Comparison of ENCODE assay signal across 19 cellular contexts in the genomic region with DNA sequence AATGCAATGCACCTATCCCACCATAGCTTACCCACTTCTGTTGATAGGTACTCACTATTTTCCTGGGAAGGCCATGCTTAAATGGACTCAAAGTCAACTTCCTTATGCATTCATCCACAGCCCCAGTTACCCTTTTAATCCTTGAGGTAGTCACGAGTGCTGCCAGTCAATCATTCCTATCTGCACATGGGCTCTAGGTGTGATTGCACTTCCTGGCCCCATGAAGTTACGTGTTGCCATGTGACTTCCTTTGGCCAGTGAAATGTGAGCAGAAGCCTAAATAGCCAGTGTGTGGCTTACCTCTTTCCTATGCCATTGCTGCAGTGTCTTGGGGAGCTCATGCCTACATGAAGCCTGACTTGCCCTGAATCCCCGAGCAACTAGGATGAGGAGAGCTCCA. TPM values are rescaled to one million over a fixed set of nuclear protein-coding genes. Genes with fewer than 3 reads are reported as not detected.
A peak's percentile ranks its signal among the peaks of the same experiment; 100 is the strongest.
DNase-seq lines count a peak whose midpoint lies in the region; ATAC-seq and TF ChIP-seq lines count a peak whose summit lies in the region.
"Had no signal": no experiment of that assay in that cellular context is flagged by ENCODE, and none has a peak within 500 bp of the region (broad histone marks: within the 10 kb centered on the region; RNA-seq: fewer than 3 reads in every experiment).

No MANE protein-coding gene starts in this region.

- H3K4me3 Mint-ChIP-seq in nephron = peak overlapping the region in 1 of 3 experiments; percentile 25
- H3K4me3 Mint-ChIP-seq: activated naive CD8-positive, alpha-beta T cell treated with anti-CD3 and anti-CD28 coated beads for 36 hours; activated T-cell treated with anti-CD3 and anti-CD28 coated beads, Interleukin-2, amount 50 U/mL, for 4 hours; T-helper 17 cell had no signal

- no peak overlapping the region for H3K27ac ChIP-seq in mammary epithelial cell (ENCODE audit: insufficient read depth, low read depth, low read length)
- H3K27ac ChIP-seq: foreskin keratinocyte, parathyroid adenoma had no signal

- ATAC-seq in HG03097 (IDR thresholded peaks at IDR 0.05; ENCODE audit: low FRiP score, unreplicated experiment) (no peak), HG03342 (IDR thresholded peaks at IDR 0.05; ENCODE audit: unreplicated experiment) (no peak), HG03378 (IDR thresholded peaks at IDR 0.05; ENCODE audit: unreplicated experiment) (no peak)
- ATAC-seq: activated T-cell treated with anti-CD3 and anti-CD28 coated beads, Interleukin-2, amount 50 U/mL, for 4 hours; T-helper 17 cell had no signal

- in situ Hi-C loops in mammary epithelial cell (cut with MboI; ENCODE audit: low sequenced_read_pairs in 2 of 2) = no loop called here

- H3K27me3 ChIP-seq in mammary epithelial cell (ENCODE audit: insufficient read depth, low read length) = no peaks in the 10 kb centered on the region
- H3K27me3 ChIP-seq: cardiac muscle cell had no signal

- CTCF ChIA-PET in mammary epithelial cell (lab: Charles Lee; ENCODE audit: low non-redundant PET) = no interaction called here

- no peaks in the 10 kb centered on the region for H3K9me3 ChIP-seq in mammary epithelial cell (replicated peaks; ENCODE audit: insufficient read depth, low read length)
- H3K9me3 ChIP-seq: thoracic aorta had no signal

- no peak overlapping the region for H3K4me2 ChIP-seq in mammary epithelial cell (ENCODE audit: insufficient read depth, low read depth, low read length)

- H2AFZ ChIP-seq in mammary epithelial cell (ENCODE audit: low read depth, low read length) = peak overlapping the region; percentile 76
- H2AFZ ChIP-seq: parathyroid adenoma had no signal

- peaks cover 6% of the 10 kb centered on the region for H3K27me3 Mint-ChIP-seq in nephron (ENCODE audit: low read depth)
- H3K27me3 Mint-ChIP-seq: activated naive CD8-positive, alpha-beta T cell treated with anti-CD3 and anti-CD28 coated beads for 36 hours had no signal

- DNase-seq in A172 (ENCODE audit: low spot score) = peak; percentile 13
- peak; percentile 38 for DNase-seq in HK-2 (ENCODE audit: unreplicated experiment)
- DNase-seq in mammary epithelial cell = no peak
- no peak for DNase-seq in activated CD4-positive, alpha-beta T cell treated with anti-CD3 and anti-CD28 coated beads, Interleukin-2, amount 50 U/mL, for 4 hours
- DNase-seq: activated CD4-positive, alpha-beta T cell treated with anti-CD3 and anti-CD28 coated beads for 1 hour; activated naive CD8-positive, alpha-beta T cell treated with anti-CD3 and anti-CD28 coated beads for 36 hours; activated T-cell treated with anti-CD3 and anti-CD28 coated beads, Interleukin-2, amount 50 U/mL, for 4 hours; COR-L47; effector CD8-positive, alpha-beta T cell; NCI-H774; T-helper 17 cell had no signal

- no peak overlapping the region for H3K9ac ChIP-seq in mammary epithelial cell (ENCODE audit: insufficient read depth, low read length)
- H3K9ac ChIP-seq: parathyroid adenoma had no signal

- no peak overlapping the region for H3K4me3 ChIP-seq in mammary epithelial cell (replicated peaks in 1 of 3; ENCODE audit: insufficient read depth in 1 of 3, low read depth in 2 of 3, low read length in 3 of 3)
- H3K4me3 ChIP-seq: cardiac muscle cell, thoracic aorta had no signal

- H4K20me1 ChIP-seq in mammary epithelial cell (ENCODE audit: insufficient read depth, low read length) = no peaks in the 10 kb centered on the region

- 75% methylated on average over 3 of the region's 3 CpGs for WGBS in mammary epithelial cell (ENCODE audit: low coverage, missing lambda C conversion rate)

- TSS peak; percentile 99 for BruUV-seq in mammary epithelial cell (replicated peaks; lab: Mats Ljungman, UMichigan)

- TF ChIP-seq CTCF in mammary epithelial cell (conservative IDR thresholded peaks at IDR 0.05 in 1 of 2, IDR thresholded peaks at IDR 0.05 in 1 of 2; ENCODE audit: extremely low read depth in 1 of 2, insufficient read depth in 1 of 2, low read depth in 1 of 2, low read length in 2 of 2) (no peak), nephron (IDR thresholded peaks at IDR 0.05; ENCODE audit: unreplicated experiment in 3 of 3) (no peak)

- no peaks in the 10 kb centered on the region for H3K79me2 ChIP-seq in mammary epithelial cell (ENCODE audit: insufficient read depth, low read length)
- H3K79me2 ChIP-seq: parathyroid adenoma had no signal

- intact Hi-C loops in mammary epithelial cell (cut with micrococcal nuclease) = loop anchor here (2.0 to 5.0 kb wide), 2 partner anchors 44 to 117 kb away; a partner anchor contains a TSS

- no peaks in the 10 kb centered on the region for H3K36me3 Mint-ChIP-seq in nephron (ENCODE audit: low read depth)
- H3K36me3 Mint-ChIP-seq: activated naive CD8-positive, alpha-beta T cell treated with anti-CD3 and anti-CD28 coated beads for 36 hours had no signal

- H3K36me3 ChIP-seq in mammary epithelial cell (ENCODE audit: insufficient read depth, low read length) = no peaks in the 10 kb centered on the region
- H3K36me3 ChIP-seq: cardiac muscle cell, thoracic aorta had no signal

- no peaks in the 10 kb centered on the region for H3K9me3 Mint-ChIP-seq in nephron
- H3K9me3 Mint-ChIP-seq: activated naive CD8-positive, alpha-beta T cell treated with anti-CD3 and anti-CD28 coated beads for 36 hours; activated T-cell treated with anti-CD3 and anti-CD28 coated beads, Interleukin-2, amount 50 U/mL, for 4 hours had no signal

- H3K27ac Mint-ChIP-seq in nephron = peak overlapping the region; percentile 72 to 92 (median 83)
- H3K27ac Mint-ChIP-seq: activated naive CD8-positive, alpha-beta T cell treated with anti-CD3 and anti-CD28 coated beads for 36 hours; T-helper 17 cell had no signal

- peaks cover 66% of the 10 kb centered on the region for H3K4me1 Mint-ChIP-seq in nephron
- H3K4me1 Mint-ChIP-seq: activated naive CD8-positive, alpha-beta T cell treated with anti-CD3 and anti-CD28 coated beads for 36 hours had no signal

- peaks cover 18% of the 10 kb centered on the region for H3K4me1 ChIP-seq in mammary epithelial cell (ENCODE audit: insufficient read depth, low read length)
- H3K4me1 ChIP-seq: parathyroid adenoma had no signal

- dilution Hi-C loops in mammary epithelial cell (cut with HindIII; ENCODE audit: low sequenced_read_pairs) = no loop called here

RNA-seq across cellular contexts. Expression of a gene that starts 23.5 kb away (rescaled TPM):
- total RNA-seq in A172 (2014; rRNA removed; shearing (Covaris generic)) = 0.72 and 0.89 TPM in 2 replicates
- total RNA-seq in mammary epithelial cell = 1 to 10 TPM in 1 of 2 donors, under 1 TPM in 1; 0.67 to 1.3 TPM
- 4.1 TPM for polyA plus RNA-seq in mammary epithelial cell
- polyA minus RNA-seq in mammary epithelial cell = 3.0 TPM

RNA-seq across cellular contexts. Expression of a gene that starts 43.4 kb away (rescaled TPM):
- total RNA-seq in A172 (2014; rRNA removed; shearing (Covaris generic)) = 10.7 and 12.2 TPM in 2 replicates
- 1 to 10 TPM; 3.1 to 7.3 TPM for total RNA-seq in mammary epithelial cell
- 1.6 TPM for polyA plus RNA-seq in mammary epithelial cell
- polyA minus RNA-seq in mammary epithelial cell = 1.2 TPM

Comparison
In these comparisons a context has a peak if more than half of its experiments do, and no peak if none do; other contexts are left out.
1. DNase-seq: peak in A172 (single experiment) and HK-2 (single experiment); none in mammary epithelial cell (single experiment) and activated CD4-positive, alpha-beta T cell treated with anti-CD3 and anti-CD28 coated beads, Interleukin-2, amount 50 U/mL, for 4 hours (0 of 2).